In genomic region chr2:86175866-86176265, GRCh38 we compare ENCODE assay signal across 1 cellular context.
TF ChIP-seq lines count a peak whose summit lies in the region.

No MANE protein-coding gene starts in this region.

TF ChIP-seq in HepG2, 621 proteins besides CTCF, POLR2A, EP300 and RAD21:
- TF ChIP-seq HMG20B (CRISPR knock-in tag; conservative IDR thresholded peaks at IDR 0.05) = no peak
- TF ChIP-seq ZNF331 (CRISPR knock-in tag; IDR thresholded peaks at IDR 0.05) = no peak
- TF ChIP-seq USF2 (IDR thresholded peaks at IDR 0.05; ENCODE audit: low read depth, low read length) = no peak
- TF ChIP-seq USF2 (CRISPR knock-in tag; IDR thresholded peaks at IDR 0.05; ENCODE audit: borderline replicate concordance) = no peak
- TF ChIP-seq PCBP2 (optimal IDR thresholded peaks at IDR 0.05; ENCODE audit: low read depth, low read length, poor library complexity, severe bottlenecking) = no peak
- no peak for TF ChIP-seq CREM (IDR thresholded peaks at IDR 0.05)
- TF ChIP-seq CREM (CRISPR knock-in tag; IDR thresholded peaks at IDR 0.05) = no peak
- no peak for TF ChIP-seq DNMT1 (CRISPR knock-in tag; IDR thresholded peaks at IDR 0.05)
